Comparison of ENCODE assay signal across 8 cellular contexts in the genomic region with DNA sequence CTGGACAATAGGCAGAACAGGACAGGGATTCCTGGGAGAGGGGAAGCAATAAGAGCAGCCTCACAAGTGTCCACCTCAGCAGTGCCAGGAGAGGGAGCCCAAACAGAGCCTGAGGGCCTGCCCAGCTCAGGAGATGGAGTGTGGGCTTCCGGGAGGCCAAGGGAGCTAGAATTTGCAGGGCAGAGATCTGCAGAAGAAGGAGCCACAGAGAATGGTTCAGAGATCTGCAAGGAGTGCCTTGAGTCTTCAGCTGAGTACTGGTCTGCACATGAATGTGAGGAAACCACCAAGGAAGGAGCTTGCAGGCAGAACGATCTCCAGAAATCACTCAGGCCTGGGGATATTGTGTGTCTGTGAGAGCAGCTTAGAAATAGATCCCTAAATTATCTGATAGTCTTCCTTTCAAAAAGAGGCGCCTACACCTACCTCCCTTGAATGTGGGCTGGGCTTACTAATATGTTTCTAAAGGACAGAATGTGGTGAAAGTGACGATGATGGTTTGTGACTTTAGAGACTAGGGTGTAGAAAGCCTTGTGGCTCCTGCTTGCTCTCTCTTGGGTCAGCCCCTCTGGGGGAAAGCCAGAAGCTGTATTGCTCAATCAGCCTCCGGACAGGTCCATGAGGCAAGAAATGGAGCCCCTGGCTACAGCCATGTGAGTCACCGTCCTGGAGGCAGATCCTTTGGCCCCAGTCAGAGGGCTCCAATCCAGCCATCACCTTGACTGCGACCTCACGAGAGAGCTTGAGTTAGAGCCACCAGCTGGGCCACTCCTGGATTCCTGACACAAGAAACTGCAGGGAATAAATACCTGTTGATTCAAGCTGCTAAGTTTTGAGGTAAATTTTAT. TPM values are rescaled to one million over a fixed set of nuclear protein-coding genes. Genes with fewer than 3 reads are reported as not detected.
A peak's percentile ranks its signal among the peaks of the same experiment; 100 is the strongest.
DNase-seq lines count a peak whose midpoint lies in the region; ATAC-seq and TF ChIP-seq lines count a peak whose summit lies in the region.

No MANE protein-coding gene starts in this region.

- TF ChIP-seq CTCF in Calu3 (IDR thresholded peaks at IDR 0.05; ENCODE audit: unreplicated experiment) (peak; percentile 60), heart left ventricle (IDR thresholded peaks at IDR 0.05) (peak; percentile 23 to 64 (median 45)), sigmoid colon (IDR thresholded peaks at IDR 0.05) (peak in 3 of 4 experiments; percentile 22 to 32 (median 26))

- H3K4me1 ChIP-seq in heart left ventricle (peaks cover 0 to 16% (median 6%) of the 10 kb centered on the region in 12 donors), sigmoid colon (peaks cover 0 to 10% (median 6%) of the 10 kb centered on the region in 4 donors)

- ATAC-seq in GM19438 (IDR thresholded peaks at IDR 0.05; ENCODE audit: low read depth, unreplicated experiment) (peak; percentile 95), heart left ventricle (peak; percentile 87 to 92 (median 88)), HG03175 (IDR thresholded peaks at IDR 0.05; ENCODE audit: unreplicated experiment) (no peak), GM19452 (IDR thresholded peaks at IDR 0.05; ENCODE audit: unreplicated experiment) (no peak)

- H3K27ac Mint-ChIP-seq in Calu3 (ENCODE audit: unreplicated experiment) = peak overlapping the region; percentile 73
- no peak overlapping the region for H3K27ac Mint-ChIP-seq in activated CD4-positive, alpha-beta memory T cell treated with anti-CD3 and anti-CD28 coated beads, Interleukin-2, amount 10 ng/mL, durations not matched to agents 7 days and 5 days

- 56 to 61% (median 56%) methylated on average over 7 to 8 of the region's 8 CpGs for WGBS in heart left ventricle, 4 donors
- 61 to 71% methylated on average over 8 of the region's 8 CpGs for WGBS in sigmoid colon, 2 donors

- H3K27me3 ChIP-seq in MG63 (no peaks in the 10 kb centered on the region), heart left ventricle (no peaks in the 10 kb centered on the region), sigmoid colon (no peaks in the 10 kb centered on the region)

- intact Hi-C loops in Calu3 (cut with micrococcal nuclease; ENCODE audit: unreplicated experiment) (loop anchor here (1.0 to 2.0 kb wide), 2 partner anchors 40 to 46 kb away; no protein-coding TSS in a partner anchor), heart left ventricle (cut with DNase I) (loop anchor here in 4 of 10 donors (1.0 to 2.0 kb wide), 3 partner anchors 38 to 40 kb away; no protein-coding TSS in a partner anchor), sigmoid colon (cut with DNase I) (no loop called here)

- no peaks in the 10 kb centered on the region; the same call in 1 of the 2 replicates for H3K9me3 ChIP-seq in MG63
- no peaks in the 10 kb centered on the region for H3K9me3 ChIP-seq in heart left ventricle
- H3K9me3 ChIP-seq in sigmoid colon = no peaks in the 10 kb centered on the region

- no peak for TF ChIP-seq POLR2A in heart left ventricle (IDR thresholded peaks at IDR 0.05)
- no peak for TF ChIP-seq POLR2A in sigmoid colon (IDR thresholded peaks at IDR 0.05)

- no peak for TF ChIP-seq EP300 in sigmoid colon (IDR thresholded peaks at IDR 0.05)

- H3K9me3 Mint-ChIP-seq in Calu3 (ENCODE audit: low read depth, unreplicated experiment) = no peaks in the 10 kb centered on the region
- no peaks in the 10 kb centered on the region for H3K9me3 Mint-ChIP-seq in activated CD4-positive, alpha-beta memory T cell treated with anti-CD3 and anti-CD28 coated beads, Interleukin-2, amount 10 ng/mL, durations not matched to agents 7 days and 5 days

- H3K27ac ChIP-seq in heart left ventricle = peak overlapping the region in 4 of 12 donors; percentile 17 to 61 (median 36)
- H3K27ac ChIP-seq in sigmoid colon = peak overlapping the region; percentile 24 to 65 (median 34)

- DNase-seq in Calu3 (peak; percentile 78), MG63 (peak; percentile 100), heart left ventricle (peak in 4 of 5 donors; percentile 45 to 89 (median 73)), sigmoid colon (peak; percentile 96)
- peak; percentile 47 for DNase-seq in activated CD4-positive, alpha-beta memory T cell treated with anti-CD3 and anti-CD28 coated beads, Interleukin-2, amount 10 ng/mL, durations not matched to agents 7 days and 5 days

- CTCF ChIA-PET in Calu3 (lab: Charles Lee) = interaction anchor here (0.6 to 2.5 kb wide), 12 partner anchors 8 to 606 kb away, joined by 3 to 16 read pairs (median 6); partner anchors contain the start of gene LPIN1
- CTCF ChIA-PET in activated CD4-positive, alpha-beta memory T cell treated with anti-CD3 and anti-CD28 coated beads, Interleukin-2, amount 10 ng/mL, durations not matched to agents 7 days and 5 days (lab: Charles Lee) = interaction anchor here (1.1 to 5.2 kb wide), 11 partner anchors 8 to 51 kb away, joined by 3 to 68 read pairs (median 7); partner anchors contain the start of gene LPIN1

- POLR2A ChIA-PET in activated CD4-positive, alpha-beta memory T cell treated with anti-CD3 and anti-CD28 coated beads, Interleukin-2, amount 10 ng/mL, durations not matched to agents 7 days and 5 days (lab: Charles Lee) = interaction anchor here (0.6 to 1.2 kb wide), 3 partner anchors 38 to 41 kb away, joined by 3 to 4 read pairs (median 3); no protein-coding TSS in a partner anchor

- no TSS peak for BruUV-seq in Calu3 (replicated peaks; lab: Mats Ljungman, UMichigan)

- H3K4me3 ChIP-seq in MG63 (no peak overlapping the region), heart left ventricle (no peak overlapping the region), sigmoid colon (no peak overlapping the region)

- peaks cover 9% of the 10 kb centered on the region for H3K36me3 Mint-ChIP-seq in Calu3 (ENCODE audit: insufficient read depth, unreplicated experiment)
- no peaks in the 10 kb centered on the region for H3K36me3 Mint-ChIP-seq in activated CD4-positive, alpha-beta memory T cell treated with anti-CD3 and anti-CD28 coated beads, Interleukin-2, amount 10 ng/mL, durations not matched to agents 7 days and 5 days (ENCODE audit: low read depth)

- H3K4me1 Mint-ChIP-seq in Calu3 (ENCODE audit: low read depth, unreplicated experiment) = peaks cover 33% of the 10 kb centered on the region
- H3K4me1 Mint-ChIP-seq in activated CD4-positive, alpha-beta memory T cell treated with anti-CD3 and anti-CD28 coated beads, Interleukin-2, amount 10 ng/mL, durations not matched to agents 7 days and 5 days = peaks cover 17% of the 10 kb centered on the region

- H3K36me3 ChIP-seq in MG63 (no peaks in the 10 kb centered on the region), heart left ventricle (no peaks in the 10 kb centered on the region), sigmoid colon (no peaks in the 10 kb centered on the region)

- H3K27me3 Mint-ChIP-seq in Calu3 (ENCODE audit: unreplicated experiment) = no peaks in the 10 kb centered on the region
- peaks cover 13% of the 10 kb centered on the region for H3K27me3 Mint-ChIP-seq in activated CD4-positive, alpha-beta memory T cell treated with anti-CD3 and anti-CD28 coated beads, Interleukin-2, amount 10 ng/mL, durations not matched to agents 7 days and 5 days

- H3K4me3 Mint-ChIP-seq in Calu3 (ENCODE audit: low read depth, unreplicated experiment) = peak overlapping the region; percentile 43
- H3K4me3 Mint-ChIP-seq in activated CD4-positive, alpha-beta memory T cell treated with anti-CD3 and anti-CD28 coated beads, Interleukin-2, amount 10 ng/mL, durations not matched to agents 7 days and 5 days = no peak overlapping the region

RNA-seq across cellular contexts. Expression of gene LPIN1, which starts 7.6 kb away (rescaled TPM):
- total RNA-seq in Calu3 (2022) (46.2 and 53.5 TPM in 2 replicates), heart left ventricle (10 to 100 TPM; 24.3 to 54.8 (median 43.8) TPM), sigmoid colon (10 to 100 TPM; 27.5 to 37.4 (median 30.6) TPM)
- total RNA-seq in MG63 (2014; rRNA removed; shearing (Covaris generic); ENCODE audit: low replicate concordance) = 139 and 207 TPM in 2 replicates
- 10 to 100 TPM; 54.0 to 57.8 TPM for total RNA-seq in activated CD4-positive, alpha-beta memory T cell treated with anti-CD3 and anti-CD28 coated beads, Interleukin-2, amount 10 ng/mL, durations not matched to agents 7 days and 5 days
- polyA plus RNA-seq in heart left ventricle (10 to 100 TPM; 15.0 to 57.1 TPM), sigmoid colon (10 to 100 TPM in 1 of 3 donors, 1 to 10 TPM in 2; 4.2 to 29.2 (median 4.9) TPM)

Comparison
In these comparisons a context has a peak if more than half of its experiments do, and no peak if none do; other contexts are left out.
1. DNase-seq: peak in every context shown above with its lines; median percentile 100 in MG63; 96 in sigmoid colon; 78 in Calu3; 73 in heart left ventricle; 47 in activated CD4-positive, alpha-beta memory T cell treated with anti-CD3 and anti-CD28 coated beads, Interleukin-2, amount 10 ng/mL, durations not matched to agents 7 days and 5 days.
2. ATAC-seq: peak in GM19438 (single experiment) and heart left ventricle (4 of 4); none in HG03175 (single experiment) and GM19452 (single experiment).
3. Peak in every context shown above with its lines, with median percentiles within 50 percentile points of each other: CTCF ChIP-seq.